ENCODE assay signal across 25 cellular contexts in the genomic region with DNA sequence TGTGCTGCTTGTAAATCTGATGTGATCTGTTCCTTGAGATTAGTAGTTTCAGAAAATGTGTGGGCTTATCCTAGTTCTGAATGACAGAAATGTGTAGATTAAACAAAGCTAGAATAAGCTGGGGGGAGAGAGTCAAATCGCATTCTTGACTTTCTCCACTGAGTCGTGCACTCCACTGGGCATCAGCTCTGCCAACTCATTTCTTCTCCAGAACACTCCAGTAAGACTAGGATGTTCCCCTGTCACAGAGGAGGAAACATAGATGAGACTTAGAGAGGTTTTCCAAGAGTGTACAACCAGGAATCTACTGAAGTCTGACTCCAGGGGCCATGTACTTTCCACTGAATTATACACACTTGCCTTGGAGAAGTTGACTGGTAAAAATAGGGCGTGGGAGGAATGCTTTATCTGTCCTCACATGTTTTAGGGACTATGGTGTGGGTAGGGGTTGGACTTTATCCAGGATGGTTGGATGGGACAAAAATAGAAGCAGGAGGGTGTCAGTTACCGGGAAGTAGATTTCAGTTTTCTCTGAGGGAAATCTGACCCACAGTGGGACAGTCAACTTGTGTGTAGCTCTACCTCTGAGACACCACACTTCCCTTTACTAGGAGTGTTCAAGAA.
DNase-seq lines count a peak whose midpoint lies in the region; ATAC-seq, FAIRE-seq and TF ChIP-seq lines count a peak whose summit lies in the region.
"Had no signal": no experiment of that assay in that cellular context is flagged by ENCODE, and none has a peak within 500 bp of the region (broad histone marks: within the 10 kb centered on the region; RNA-seq: fewer than 3 reads in every experiment).

No MANE protein-coding gene starts in this region.

- no CpG with 5 or more reads among the region's 4 CpGs for WGBS in neuronal stem cell (ENCODE audit: extremely low coverage in 2 of 2, insufficient read length in 2 of 2, insufficient replicate concordance in 1 of 2), 2 donors

- H3K4me2 ChIP-seq in neuronal stem cell (ENCODE audit: insufficient read depth, low read length, poor library complexity, severe bottlenecking), result no peak overlapping the region
- H3K4me2 ChIP-seq: KMS-11 had no signal

- TF ChIP-seq CTCF in fibroblast of the aortic adventitia (IDR thresholded peaks at IDR 0.05; ENCODE audit: insufficient read depth, low read length), result no peak
- TF ChIP-seq CTCF in left lung (IDR thresholded peaks at IDR 0.05), result no peak

- ATAC-seq in left lung (no peak), GM21737 (IDR thresholded peaks at IDR 0.05; ENCODE audit: unreplicated experiment) (no peak)
- ATAC-seq: effector memory CD8-positive, alpha-beta T cell; GM12878; mucosa of descending colon had no signal

- H3K36me3 ChIP-seq in neuronal stem cell (replicated peaks in 1 of 2; ENCODE audit: control insufficient read depth in 2 of 2, insufficient read depth in 2 of 2, low read length in 2 of 2), result no peaks in the 10 kb centered on the region
- no peaks in the 10 kb centered on the region for H3K36me3 ChIP-seq in left lung
- H3K36me3 ChIP-seq: esophagus squamous epithelium, suprapubic skin had no signal

- H3K27me3 ChIP-seq in neuronal stem cell (ENCODE audit: control insufficient read depth in 3 of 3, insufficient read depth in 3 of 3, low read depth in 1 of 3, low read length in 3 of 3), result no peaks in the 10 kb centered on the region
- no peaks in the 10 kb centered on the region for H3K27me3 ChIP-seq in left lung
- H3K27me3 ChIP-seq: esophagus squamous epithelium, suprapubic skin had no signal

- no peak overlapping the region for H3K4me3 ChIP-seq in fibroblast of the aortic adventitia (ENCODE audit: low read depth, low read length)
- no peak overlapping the region for H3K4me3 ChIP-seq in neuronal stem cell (ENCODE audit: low read length in 2 of 2)
- H3K4me3 ChIP-seq in left lung, result no peak overlapping the region
- H3K4me3 ChIP-seq: esophagus squamous epithelium, GM12878, mucosa of descending colon, suprapubic skin had no signal

- FAIRE-seq in GM18507 (lab: Jason Lieb, UNC) (peak; percentile 15), HTR-8/SVneo (lab: Jason Lieb, UNC) (no peak)
- FAIRE-seq: GM12878, RCC 7860 had no signal

- no peak overlapping the region for H2AFZ ChIP-seq in neuronal stem cell (ENCODE audit: low read length)

- no peak overlapping the region for H3K23ac ChIP-seq in neuronal stem cell (ENCODE audit: low read depth, low read length, poor library complexity)

- H3K18ac ChIP-seq in neuronal stem cell (ENCODE audit: low read length), result no peak overlapping the region

- intact Hi-C loops in left lung (cut with DNase I), result no loop called here

- no peak overlapping the region for H2BK12ac ChIP-seq in neuronal stem cell (ENCODE audit: low read length)

- H3K79me1 ChIP-seq in neuronal stem cell (ENCODE audit: low read depth, low read length), result no peaks in the 10 kb centered on the region

- H3K4me1 ChIP-seq in neuronal stem cell (ENCODE audit: control insufficient read depth in 2 of 2, insufficient read depth in 1 of 2, low read depth in 1 of 2, low read length in 2 of 2) (no peaks in the 10 kb centered on the region), left lung (no peaks in the 10 kb centered on the region)
- H3K4me1 ChIP-seq: suprapubic skin had no signal

- no peak overlapping the region for H4K91ac ChIP-seq in neuronal stem cell (ENCODE audit: low read depth, low read length, poor library complexity)

- no peak overlapping the region for H2AK5ac ChIP-seq in neuronal stem cell (ENCODE audit: low read depth, low read length)

- no peak overlapping the region for H4K8ac ChIP-seq in neuronal stem cell (ENCODE audit: low read depth, low read length)

- no peak overlapping the region for H2BK120ac ChIP-seq in neuronal stem cell (ENCODE audit: low read depth, low read length)

- no peak overlapping the region for H2BK5ac ChIP-seq in neuronal stem cell (ENCODE audit: low read length)

- H3K4ac ChIP-seq in neuronal stem cell (ENCODE audit: low read length), result no peak overlapping the region

- peak overlapping the region; percentile 63 for H3K14ac ChIP-seq in neuronal stem cell (ENCODE audit: low read length)

- H2BK15ac ChIP-seq in neuronal stem cell (ENCODE audit: low read length), result no peak overlapping the region

- no peak for DNase-seq in GM18507 (ENCODE audit: extremely low spot score, insufficient read length, low read depth)
- peak; percentile 69 for DNase-seq in RPMI7951 (ENCODE audit: low read depth)
- DNase-seq in fibroblast of the aortic adventitia (ENCODE audit: low read depth), result peak; percentile 18
- DNase-seq in neuronal stem cell (ENCODE audit: low spot score), result no peak
- DNase-seq in NCI-H526 (lab: John Stamatoyannopoulos, UW), result no peak
- DNase-seq in left lung, result no peak
- no peak for DNase-seq in HTR-8/SVneo (ENCODE audit: insufficient read length, low spot score)
- DNase-seq: ACHN; activated naive CD4-positive, alpha-beta T cell treated with anti-CD3 and anti-CD28 coated beads, Interleukin-2, amount 10 ng/mL, durations not matched to agents 7 days and 5 days; activated T-cell treated with anti-CD3 and anti-CD28 coated beads, Interleukin-2, amount 50 U/mL, for 48 hours; CD4-positive, CD25-positive, alpha-beta regulatory T cell; cerebellar nuclear complex; effector memory CD8-positive, alpha-beta T cell; esophagus squamous epithelium; GF-D8; mucosa of descending colon; NCI-H2029; NCI-H446; nucleus accumbens; T1000 had no signal

- H3K27ac ChIP-seq in neuronal stem cell (replicated peaks; ENCODE audit: low read length), result no peak overlapping the region
- H3K27ac ChIP-seq in left lung, result no peak overlapping the region
- H3K27ac ChIP-seq: esophagus squamous epithelium, KMS-11, suprapubic skin had no signal

- H3K9me3 ChIP-seq in neuronal stem cell (replicated peaks in 1 of 2; ENCODE audit: control insufficient read depth in 2 of 2, insufficient read depth in 1 of 2, low read depth in 1 of 2, low read length in 2 of 2) (no peaks in the 10 kb centered on the region), left lung (no peaks in the 10 kb centered on the region)
- H3K9me3 ChIP-seq: esophagus squamous epithelium, mucosa of descending colon, suprapubic skin had no signal

- no peak overlapping the region for H3K9ac ChIP-seq in neuronal stem cell (ENCODE audit: low read depth, low read length, poor library complexity)
- H3K9ac ChIP-seq: KMS-11 had no signal

Comparison
In these comparisons a context has a peak if more than half of its experiments do, and no peak if none do; other contexts are left out.
1. DNase-seq: peak in RPMI7951 (single experiment) and fibroblast of the aortic adventitia (single experiment); none in GM18507 (single experiment), neuronal stem cell (single experiment), NCI-H526 (0 of 2), left lung (0 of 2) and HTR-8/SVneo (single experiment).